1 cellular context compared by ENCODE assay signal in genomic region chr5:150700600-150701377, GRCh38.
A peak's percentile ranks its signal among the peaks of the same experiment; 100 is the strongest.
TF ChIP-seq lines count a peak whose summit lies in the region.

TSS of gene RBM22 (minus strand) at chr5:150701062. CDS start at chr5:150700985, 77 bp downstream.

TF ChIP-seq in K562, 482 proteins besides CTCF, POLR2A, EP300 and RAD21 (continued from another document and continues in another):
- TF ChIP-seq GMEB1 (CRISPR knock-in tag; IDR thresholded peaks at IDR 0.05) = peak; percentile 94
- TF ChIP-seq PHB2 (IDR thresholded peaks at IDR 0.05; ENCODE audit: low read depth) = no peak
- no peak for TF ChIP-seq ZNF184 (CRISPR knock-in tag; IDR thresholded peaks at IDR 0.05)
- TF ChIP-seq U2AF1 (optimal IDR thresholded peaks at IDR 0.05; ENCODE audit: low read depth, low read length) = no peak
- no peak for TF ChIP-seq ZNF253 (CRISPR knock-in tag; conservative IDR thresholded peaks at IDR 0.05)
- peak; percentile 37; the same call in 1 of the 2 replicates for TF ChIP-seq E2F3 (CRISPR knock-in tag; IDR thresholded peaks at IDR 0.05)
- TF ChIP-seq, protein P1, sequence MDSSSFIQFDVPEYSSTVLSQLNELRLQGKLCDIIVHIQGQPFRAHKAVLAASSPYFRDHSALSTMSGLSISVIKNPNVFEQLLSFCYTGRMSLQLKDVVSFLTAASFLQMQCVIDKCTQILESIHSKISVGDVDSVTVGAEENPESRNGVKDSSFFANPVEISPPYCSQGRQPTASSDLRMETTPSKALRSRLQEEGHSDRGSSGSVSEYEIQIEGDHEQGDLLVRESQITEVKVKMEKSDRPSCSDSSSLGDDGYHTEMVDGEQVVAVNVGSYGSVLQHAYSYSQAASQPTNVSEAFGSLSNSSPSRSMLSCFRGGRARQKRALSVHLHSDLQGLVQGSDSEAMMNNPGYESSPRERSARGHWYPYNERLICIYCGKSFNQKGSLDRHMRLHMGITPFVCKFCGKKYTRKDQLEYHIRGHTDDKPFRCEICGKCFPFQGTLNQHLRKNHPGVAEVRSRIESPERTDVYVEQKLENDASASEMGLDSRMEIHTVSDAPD (CRISPR knock-in tag; IDR thresholded peaks at IDR 0.05) = no peak
- TF ChIP-seq BCOR (IDR thresholded peaks at IDR 0.05) = no peak
- no peak for TF ChIP-seq CBX3 (IDR thresholded peaks at IDR 0.05; ENCODE audit: borderline replicate concordance in 1 of 2, low read length in 2 of 2)
- peak; percentile 94 for TF ChIP-seq RBFOX2 (IDR thresholded peaks at IDR 0.05; ENCODE audit: low read depth, low read length)
- TF ChIP-seq ZNF79 (CRISPR knock-in tag; IDR thresholded peaks at IDR 0.05; ENCODE audit: low read depth) = no peak
- peak; percentile 59; the same call in 1 of the 2 replicates for TF ChIP-seq ZNF143 (CRISPR knock-in tag; IDR thresholded peaks at IDR 0.05)
- no peak for TF ChIP-seq CHD4 (IDR thresholded peaks at IDR 0.05; ENCODE audit: insufficient read depth, insufficient replicate concordance, low read depth, low read length, poor library complexity, severe bottlenecking)
- TF ChIP-seq MBD2 (IDR thresholded peaks at IDR 0.05; ENCODE audit: borderline replicate concordance, low read depth) = peak; percentile 62
- no peak for TF ChIP-seq CBX8 (IDR thresholded peaks at IDR 0.05; ENCODE audit: borderline replicate concordance, extremely low read depth, low read depth, low read length, poor library complexity, severe bottlenecking)
- no peak for TF ChIP-seq TARDBP (IDR thresholded peaks at IDR 0.05)
- TF ChIP-seq CBFB (CRISPR knock-in tag; IDR thresholded peaks at IDR 0.05) = no peak
- TF ChIP-seq ZBTB9 (CRISPR knock-in tag; IDR thresholded peaks at IDR 0.05) = 0 out of 2 replicates have a peak, but pooled peaks have one; percentile 11
- TF ChIP-seq SRSF7 (optimal IDR thresholded peaks at IDR 0.05; ENCODE audit: low read depth, low read length) = no peak
- no peak for TF ChIP-seq MGA (IDR thresholded peaks at IDR 0.05)
- TF ChIP-seq ETS2 (tag; IDR thresholded peaks at IDR 0.05; ENCODE audit: borderline replicate concordance, poor library complexity, severe bottlenecking) = no peak
- no peak for TF ChIP-seq ZNF274 (IDR thresholded peaks at IDR 0.05; ENCODE audit: borderline replicate concordance, low read depth, low read length)
- TF ChIP-seq CC2D1A (IDR thresholded peaks at IDR 0.05) = no peak
- TF ChIP-seq ZNF197 (CRISPR knock-in tag; IDR thresholded peaks at IDR 0.05; ENCODE audit: low read depth) = no peak
- TF ChIP-seq FUS (optimal IDR thresholded peaks at IDR 0.05; ENCODE audit: low read depth, low read length) = no peak
- TF ChIP-seq, protein P2, sequence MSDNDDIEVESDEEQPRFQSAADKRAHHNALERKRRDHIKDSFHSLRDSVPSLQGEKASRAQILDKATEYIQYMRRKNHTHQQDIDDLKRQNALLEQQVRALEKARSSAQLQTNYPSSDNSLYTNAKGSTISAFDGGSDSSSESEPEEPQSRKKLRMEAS (CRISPR knock-in tag; IDR thresholded peaks at IDR 0.05) = peak; percentile 29; the same call in 1 of the 2 replicates
- TF ChIP-seq DDX20 (tag; IDR thresholded peaks at IDR 0.05; ENCODE audit: low read depth) = no peak
- TF ChIP-seq, protein P3, sequence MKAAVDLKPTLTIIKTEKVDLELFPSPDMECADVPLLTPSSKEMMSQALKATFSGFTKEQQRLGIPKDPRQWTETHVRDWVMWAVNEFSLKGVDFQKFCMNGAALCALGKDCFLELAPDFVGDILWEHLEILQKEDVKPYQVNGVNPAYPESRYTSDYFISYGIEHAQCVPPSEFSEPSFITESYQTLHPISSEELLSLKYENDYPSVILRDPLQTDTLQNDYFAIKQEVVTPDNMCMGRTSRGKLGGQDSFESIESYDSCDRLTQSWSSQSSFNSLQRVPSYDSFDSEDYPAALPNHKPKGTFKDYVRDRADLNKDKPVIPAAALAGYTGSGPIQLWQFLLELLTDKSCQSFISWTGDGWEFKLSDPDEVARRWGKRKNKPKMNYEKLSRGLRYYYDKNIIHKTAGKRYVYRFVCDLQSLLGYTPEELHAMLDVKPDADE (conservative IDR thresholded peaks at IDR 0.05; ENCODE audit: control insufficient read depth, low read depth, low read length) = peak; percentile 25; the same call in 1 of the 2 replicates
- TF ChIP-seq, protein P4, sequence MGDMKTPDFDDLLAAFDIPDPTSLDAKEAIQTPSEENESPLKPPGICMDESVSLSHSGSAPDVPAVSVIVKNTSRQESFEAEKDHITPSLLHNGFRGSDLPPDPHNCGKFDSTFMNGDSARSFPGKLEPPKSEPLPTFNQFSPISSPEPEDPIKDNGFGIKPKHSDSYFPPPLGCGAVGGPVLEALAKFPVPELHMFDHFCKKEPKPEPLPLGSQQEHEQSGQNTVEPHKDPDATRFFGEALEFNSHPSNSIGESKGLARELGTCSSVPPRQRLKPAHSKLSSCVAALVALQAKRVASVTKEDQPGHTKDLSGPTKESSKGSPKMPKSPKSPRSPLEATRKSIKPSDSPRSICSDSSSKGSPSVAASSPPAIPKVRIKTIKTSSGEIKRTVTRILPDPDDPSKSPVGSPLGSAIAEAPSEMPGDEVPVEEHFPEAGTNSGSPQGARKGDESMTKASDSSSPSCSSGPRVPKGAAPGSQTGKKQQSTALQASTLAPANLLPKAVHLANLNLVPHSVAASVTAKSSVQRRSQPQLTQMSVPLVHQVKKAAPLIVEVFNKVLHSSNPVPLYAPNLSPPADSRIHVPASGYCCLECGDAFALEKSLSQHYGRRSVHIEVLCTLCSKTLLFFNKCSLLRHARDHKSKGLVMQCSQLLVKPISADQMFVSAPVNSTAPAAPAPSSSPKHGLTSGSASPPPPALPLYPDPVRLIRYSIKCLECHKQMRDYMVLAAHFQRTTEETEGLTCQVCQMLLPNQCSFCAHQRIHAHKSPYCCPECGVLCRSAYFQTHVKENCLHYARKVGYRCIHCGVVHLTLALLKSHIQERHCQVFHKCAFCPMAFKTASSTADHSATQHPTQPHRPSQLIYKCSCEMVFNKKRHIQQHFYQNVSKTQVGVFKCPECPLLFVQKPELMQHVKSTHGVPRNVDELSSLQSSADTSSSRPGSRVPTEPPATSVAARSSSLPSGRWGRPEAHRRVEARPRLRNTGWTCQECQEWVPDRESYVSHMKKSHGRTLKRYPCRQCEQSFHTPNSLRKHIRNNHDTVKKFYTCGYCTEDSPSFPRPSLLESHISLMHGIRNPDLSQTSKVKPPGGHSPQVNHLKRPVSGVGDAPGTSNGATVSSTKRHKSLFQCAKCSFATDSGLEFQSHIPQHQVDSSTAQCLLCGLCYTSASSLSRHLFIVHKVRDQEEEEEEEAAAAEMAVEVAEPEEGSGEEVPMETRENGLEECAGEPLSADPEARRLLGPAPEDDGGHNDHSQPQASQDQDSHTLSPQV (IDR thresholded peaks at IDR 0.05) = no peak
- TF ChIP-seq FOSL1 (tag; conservative IDR thresholded peaks at IDR 0.05) = 0 out of 2 replicates have a peak, but pooled peaks have one; percentile 3
- no peak for TF ChIP-seq KDM1A (IDR thresholded peaks at IDR 0.05)
- TF ChIP-seq SNIP1 (IDR thresholded peaks at IDR 0.05; ENCODE audit: low read depth) = no peak; the same call in 1 of the 2 replicates
- no peak for TF ChIP-seq NCOA6 (IDR thresholded peaks at IDR 0.05)
- no peak for TF ChIP-seq BHLHE40 (IDR thresholded peaks at IDR 0.05; ENCODE audit: low read length)
- peak; percentile 96 for TF ChIP-seq ETV5 (CRISPR knock-in tag; IDR thresholded peaks at IDR 0.05; ENCODE audit: low read depth)
- TF ChIP-seq HDAC6 (IDR thresholded peaks at IDR 0.05; ENCODE audit: low read depth, low read length) = no peak
- TF ChIP-seq RCOR1 (IDR thresholded peaks at IDR 0.05; ENCODE audit: borderline replicate concordance in 1 of 2, low read depth in 2 of 2, low read length in 2 of 2) = peak in 1 of 2 experiments; percentile 4; a peak in 1 of 4 replicates
- TF ChIP-seq RB1 (IDR thresholded peaks at IDR 0.05; ENCODE audit: low read depth) = peak; percentile 22; the same call in 1 of the 2 replicates
- 0 out of 2 replicates have a peak, but pooled peaks have one; percentile 37 for TF ChIP-seq NR2C2 (CRISPR knock-in tag; IDR thresholded peaks at IDR 0.05)
- peak; percentile 72; the same call in 1 of the 2 replicates for TF ChIP-seq NR2C2 (tag; IDR thresholded peaks at IDR 0.05)
- TF ChIP-seq TRIM24 (IDR thresholded peaks at IDR 0.05) = no peak
- TF ChIP-seq ZNF175 (CRISPR knock-in tag; IDR thresholded peaks at IDR 0.05; ENCODE audit: low read depth) = no peak
- no peak for TF ChIP-seq ZNF77 (CRISPR knock-in tag; IDR thresholded peaks at IDR 0.05)
